ENCODE assay signal across 10 cellular contexts in the genomic region with DNA sequence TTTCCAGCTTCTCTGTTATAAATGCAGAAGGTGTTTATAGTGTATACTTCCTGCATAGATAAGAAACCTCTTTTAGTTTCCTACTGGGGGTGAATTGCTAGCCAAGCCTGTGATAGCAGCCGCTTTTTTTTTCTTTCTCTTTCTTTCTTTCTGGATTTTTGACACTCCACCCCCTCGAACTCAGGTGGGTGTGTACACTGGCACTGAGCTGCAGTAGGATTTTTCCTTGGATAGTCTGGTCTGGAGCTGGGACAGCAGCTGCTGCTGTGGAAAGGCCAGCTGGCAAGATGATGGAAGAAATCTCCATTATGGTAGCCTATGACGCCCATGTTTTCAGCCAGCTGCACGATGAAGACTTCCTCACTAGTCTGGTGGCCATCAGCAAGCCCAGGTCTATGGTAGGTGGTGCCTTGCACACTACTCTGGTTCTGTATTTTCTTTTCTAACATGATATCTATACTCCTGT.
A peak's percentile ranks its signal among the peaks of the same experiment; 100 is the strongest.
DNase-seq lines count a peak whose midpoint lies in the region; TF ChIP-seq lines count a peak whose summit lies in the region.
"Had no signal": no experiment of that assay in that cellular context is flagged by ENCODE, and none has a peak within 500 bp of the region (broad histone marks: within the 10 kb centered on the region; RNA-seq: fewer than 3 reads in every experiment).

No MANE protein-coding gene starts in this region.

- H3K4me1 Mint-ChIP-seq in MCF 10A (ENCODE audit: insufficient read depth, unreplicated experiment) = no peaks in the 10 kb centered on the region

- H3K4me1 ChIP-seq in BLaER1 treated with 17β-estradiol and CSF1 and Interleukin-3, amounts not matched to agents 10 nM and 100 nM = peaks cover 19 to 51% (median 38%) of the 10 kb centered on the region in 10 experiments
- no peaks in the 10 kb centered on the region for H3K4me1 ChIP-seq in SJCRH30

- CTCF ChIA-PET in MCF 10A (lab: Yijun Ruan, JAX) = interaction anchor here (0.6 to 1.4 kb wide), 5 partner anchors 37 to 133 kb away, joined by 3 to 5 read pairs (median 3); no protein-coding TSS in a partner anchor

- H3K4me2 ChIP-seq in BLaER1 treated with 17β-estradiol and CSF1 and Interleukin-3, amounts not matched to agents 10 nM and 100 nM = peak overlapping the region in 7 of 11 experiments; percentile 7 to 46 (median 18); a peak in 8 of 22 replicates

- H3K4me3 Mint-ChIP-seq in MCF 10A (ENCODE audit: unreplicated experiment) = no peak overlapping the region

- H3K27me3 ChIP-seq in BLaER1 treated with 17β-estradiol and CSF1 and Interleukin-3, amounts not matched to agents 10 nM and 100 nM = no peaks in the 10 kb centered on the region
- no peaks in the 10 kb centered on the region for H3K27me3 ChIP-seq in SJCRH30

- no peaks in the 10 kb centered on the region for H3K9me3 Mint-ChIP-seq in MCF 10A (ENCODE audit: unreplicated experiment)
- H3K9me3 Mint-ChIP-seq: naive thymus-derived CD8-positive, alpha-beta T cell had no signal

- no peak overlapping the region for H3K9ac ChIP-seq in BLaER1 treated with 17β-estradiol and CSF1 and Interleukin-3, amounts not matched to agents 10 nM and 100 nM

- H3K27me3 Mint-ChIP-seq in MCF 10A (ENCODE audit: insufficient read depth, unreplicated experiment) = no peaks in the 10 kb centered on the region
- H3K27me3 Mint-ChIP-seq: naive thymus-derived CD8-positive, alpha-beta T cell had no signal

- H3K36me3 Mint-ChIP-seq in MCF 10A (ENCODE audit: insufficient read depth, unreplicated experiment) = peaks cover 10% of the 10 kb centered on the region

- H3K27ac ChIP-seq in BLaER1 treated with 17β-estradiol and CSF1 and Interleukin-3, amounts not matched to agents 10 nM and 100 nM = no peak overlapping the region
- H3K27ac ChIP-seq in SJCRH30 = no peak overlapping the region

- BruUV-seq in MCF 10A (replicated peaks; lab: Mats Ljungman, UMichigan) = no TSS peak

- peaks cover 0 to 13% (median 0%) of the 10 kb centered on the region in 11 experiments; a peak in 3 of 22 replicates for H3K36me3 ChIP-seq in BLaER1 treated with 17β-estradiol and CSF1 and Interleukin-3, amounts not matched to agents 10 nM and 100 nM
- no peaks in the 10 kb centered on the region for H3K36me3 ChIP-seq in SJCRH30

- H3K4me3 ChIP-seq in BLaER1 treated with 17β-estradiol and CSF1 and Interleukin-3, amounts not matched to agents 10 nM and 100 nM = no peak overlapping the region
- H3K4me3 ChIP-seq in SJCRH30 = no peak overlapping the region

- 0 out of 22 replicates have a peak, but pooled peaks cover 0 to 5% (median 0%) of the 10 kb centered on the region in 11 experiments for H3K9me3 ChIP-seq in BLaER1 treated with 17β-estradiol and CSF1 and Interleukin-3, amounts not matched to agents 10 nM and 100 nM (replicated peaks in 1 of 11)
- no peaks in the 10 kb centered on the region for H3K9me3 ChIP-seq in SJCRH30 (replicated peaks)

- no peaks in the 10 kb centered on the region for H4K20me1 ChIP-seq in BLaER1 treated with 17β-estradiol and CSF1 and Interleukin-3, amounts not matched to agents 10 nM and 100 nM

- no peak for TF ChIP-seq CTCF in MCF 10A (IDR thresholded peaks at IDR 0.05; ENCODE audit: unreplicated experiment)

- no peak overlapping the region for H3K27ac Mint-ChIP-seq in MCF 10A (ENCODE audit: low read depth, unreplicated experiment)

- intact Hi-C loops in MCF 10A (cut with micrococcal nuclease) = no loop called here

- DNase-seq in HT-29 (ENCODE audit: low spot score) = peak; percentile 42
- peak; percentile 2 to 12 for DNase-seq in SJCRH30
- DNase-seq in inferior parietal cortex (ENCODE audit: extremely low spot score) = peak; percentile 57
- DNase-seq in medulla oblongata (ENCODE audit: extremely low spot score) = no peak
- no peak for DNase-seq in MCF 10A (ENCODE audit: unreplicated experiment)
- DNase-seq in NCI-H1436 (lab: John Stamatoyannopoulos, UW) = no peak
- no peak for DNase-seq in foreskin melanocyte
- DNase-seq: activated effector memory CD4-positive, alpha-beta T cell treated with anti-CD3 and anti-CD28 coated beads, Interleukin-2, amount 50 U/mL, for 16 hours; naive thymus-derived CD8-positive, alpha-beta T cell had no signal

- POLR2A ChIA-PET in MCF 10A (lab: Yijun Ruan, JAX) = interaction anchor here (0.7 to 1.6 kb wide), 3 partner anchors 9 to 122 kb away, joined by 4 to 6 read pairs (median 5); partner anchors contain the start of gene CACYBP

Comparison
In these comparisons a context has a peak if more than half of its experiments do, and no peak if none do; other contexts are left out.
1. DNase-seq: peak in HT-29 (single experiment), SJCRH30 (2 of 2) and inferior parietal cortex (single experiment); none in medulla oblongata (single experiment), MCF 10A (single experiment), NCI-H1436 (single experiment) and foreskin melanocyte (single experiment).